ENCODE assay signal across 20 cellular contexts in the genomic region with DNA sequence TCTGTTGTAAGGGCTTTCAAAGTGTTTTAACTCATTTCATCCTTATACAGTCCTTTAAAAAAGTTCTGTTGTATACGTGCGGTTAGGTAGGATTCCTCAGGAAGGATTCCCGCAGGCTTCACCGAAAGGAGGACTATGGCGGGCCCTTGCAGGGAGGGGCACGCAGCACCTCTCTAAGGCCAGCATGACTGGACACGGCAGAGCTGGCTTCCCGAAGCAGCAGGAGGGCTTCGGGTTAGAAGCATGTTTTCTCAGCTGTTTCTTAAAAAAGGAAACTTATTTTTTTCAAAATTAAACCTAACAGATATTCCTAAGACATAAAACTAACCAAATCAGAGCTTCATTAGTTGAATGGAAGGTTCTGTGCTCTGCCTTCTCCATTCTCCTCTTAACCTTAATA. TPM values are rescaled to one million over a fixed set of nuclear protein-coding genes. Genes with fewer than 3 reads are reported as not detected.
"Had no signal": no experiment of that assay in that cellular context is flagged by ENCODE, and none has a peak within 500 bp of the region (broad histone marks: within the 10 kb centered on the region; RNA-seq: fewer than 3 reads in every experiment).

No MANE protein-coding gene starts in this region.

- DNase-seq: KBM-7, MG63, NCI-H1092, NCI-H1105 treated with DMSO at 0.1 percent for 48 hours, NCI-H1417 treated with DMSO at 0.1 percent for 48 hours, NCI-H146, NCI-H1930, NCI-H2081, NCI-H2107, NCI-H226, NCI-H510A, NCI-H524 treated with DMSO at 0.1 percent for 48 hours, NCI-H774, Right ventricle myocardium superior, RPMI8226, SIG-M5 had no signal

- H3K36me3 ChIP-seq: MG63, SJSA1 had no signal

- H3K4me1 Mint-ChIP-seq: IgD-negative memory B cell had no signal

- H3K4me3 ChIP-seq: MG63, SJSA1, SK-N-MC had no signal

- H3K4me1 ChIP-seq: SJSA1 had no signal

- H3K36me3 Mint-ChIP-seq: IgD-negative memory B cell had no signal

- H3K27ac ChIP-seq: SJSA1, SK-N-MC had no signal

RNA-seq across cellular contexts. Expression of a gene that starts 21.3 kb away (rescaled TPM):
- total RNA-seq: LHCN-M2, SJSA1 had no signal
- polyA plus RNA-seq: IgD-negative memory B cell had no signal
